ENCODE assay signal across 15 cellular contexts in genomic region chr14:100096656-100097055, GRCh38. TPM values are rescaled to one million over a fixed set of nuclear protein-coding genes. Genes with fewer than 3 reads are reported as not detected.
A peak's percentile ranks its signal among the peaks of the same experiment; 100 is the strongest.
DNase-seq lines count a peak whose midpoint lies in the region; ATAC-seq and TF ChIP-seq lines count a peak whose summit lies in the region.
"Had no signal": no experiment of that assay in that cellular context is flagged by ENCODE, and none has a peak within 500 bp of the region (broad histone marks: within the 10 kb centered on the region; RNA-seq: fewer than 3 reads in every experiment).

No MANE protein-coding gene starts in this region.

- H3K4me2 ChIP-seq in GM23248 (ENCODE audit: unreplicated experiment), result peak overlapping the region; percentile 19

- H3K36me3 ChIP-seq in CD4-positive, CD25-positive, alpha-beta regulatory T cell (ENCODE audit: control insufficient read depth, insufficient read depth, low read length), result peaks cover 86% of the 10 kb centered on the region
- 0 out of 2 replicates have a peak, but pooled peaks cover 12% of the 10 kb centered on the region for H3K36me3 ChIP-seq in GM23248 (ENCODE audit: low read depth)

- peaks cover 43 to 94% (median 79%) of the 10 kb centered on the region in 4 donors for H3K4me1 Mint-ChIP-seq in CD4-positive, CD25-positive, alpha-beta regulatory T cell

- H3K4me3 ChIP-seq in CD4-positive, CD25-positive, alpha-beta regulatory T cell (ENCODE audit: low read depth, low read length), result peak overlapping the region; percentile 46
- H3K4me3 ChIP-seq in GM23248 (no peak overlapping the region), fibroblast of pulmonary artery (replicated peaks; ENCODE audit: low read depth, low read length) (no peak overlapping the region)
- H3K4me3 ChIP-seq: lung, tibial artery had no signal

- H3K27me3 Mint-ChIP-seq in CD4-positive, CD25-positive, alpha-beta regulatory T cell, result no peaks in the 10 kb centered on the region

- H3K4me3 Mint-ChIP-seq in CD4-positive, CD25-positive, alpha-beta regulatory T cell, result peak overlapping the region; percentile 11 to 87 (median 52)

- ATAC-seq in CD4-positive, CD25-positive, alpha-beta regulatory T cell (ENCODE audit: low read depth in 2 of 2), result no peak
- no peak for ATAC-seq in activated naive CD4-positive, alpha-beta T cell treated with anti-CD3 and anti-CD28 coated beads, Interleukin-2, amount 50 U/mL, for 72 hours
- ATAC-seq in GM21526 (IDR thresholded peaks at IDR 0.05; ENCODE audit: low FRiP score, unreplicated experiment) (no peak), left colon (no peak)

- H3K27ac Mint-ChIP-seq in CD4-positive, CD25-positive, alpha-beta regulatory T cell, result peak overlapping the region; percentile 73 to 88 (median 75)
- H3K27ac Mint-ChIP-seq in activated naive CD4-positive, alpha-beta T cell treated with anti-CD3 and anti-CD28 coated beads, Interleukin-2, amount 50 U/mL, for 72 hours, result peak overlapping the region; percentile 40 to 67

- intact Hi-C loops in head of caudate nucleus (cut with DNase I) (no loop called here), left colon (cut with DNase I, micrococcal nuclease) (no loop called here)

- WGBS in GM23248 (ENCODE audit: low coverage in 1 of 2, low lambda C conversion rate in 2 of 2, missing lambda C conversion rate in 2 of 2), 2 experiments, result 22 to 33% methylated on average over 3 of the region's 3 CpGs

- in situ Hi-C loops in GM23248 (cut with MboI), result loop anchor here (10.0 kb wide), 1 partner anchor 112 kb away; no protein-coding TSS in a partner anchor

- H2AFZ ChIP-seq in GM23248, result no peak overlapping the region

- H3K9me3 ChIP-seq in CD4-positive, CD25-positive, alpha-beta regulatory T cell (ENCODE audit: control insufficient read depth in 2 of 2, low read length in 2 of 2), result no peaks in the 10 kb centered on the region
- H3K9me3 ChIP-seq in GM23248 (ENCODE audit: low read depth), result no peaks in the 10 kb centered on the region
- H3K9me3 ChIP-seq: neutrophil, tibial artery had no signal

- no peaks in the 10 kb centered on the region for H3K27me3 ChIP-seq in CD4-positive, CD25-positive, alpha-beta regulatory T cell (ENCODE audit: control insufficient read depth, insufficient read depth, low read length)
- H3K27me3 ChIP-seq in GM23248 (replicated peaks; ENCODE audit: insufficient read depth), result no peaks in the 10 kb centered on the region
- H3K27me3 ChIP-seq: neutrophil, tibial artery had no signal

- H3F3A ChIP-seq in GM23248 (ENCODE audit: insufficient read depth), result peaks cover 17% of the 10 kb centered on the region

- H3K79me2 ChIP-seq in GM23248 (ENCODE audit: insufficient read depth), result no peaks in the 10 kb centered on the region

- H3K36me3 Mint-ChIP-seq in CD4-positive, CD25-positive, alpha-beta regulatory T cell, result peaks cover 65% of the 10 kb centered on the region
- peaks cover 36 to 46% of the 10 kb centered on the region in 2 donors for H3K36me3 Mint-ChIP-seq in activated naive CD4-positive, alpha-beta T cell treated with anti-CD3 and anti-CD28 coated beads, Interleukin-2, amount 50 U/mL, for 72 hours

- TF ChIP-seq CTCF in fibroblast of pulmonary artery (IDR thresholded peaks at IDR 0.05; ENCODE audit: low read length, missing control alignments), result no peak

- peak overlapping the region; percentile 55 for H3K27ac ChIP-seq in CD4-positive, CD25-positive, alpha-beta regulatory T cell (ENCODE audit: insufficient read depth, low read length, poor library complexity, severe bottlenecking)
- peak overlapping the region; percentile 32 for H3K27ac ChIP-seq in GM23248
- H3K27ac ChIP-seq: neutrophil, tibial artery had no signal

- H3K9ac ChIP-seq in GM23248, result peak overlapping the region; percentile 23; the same call in 1 of the 2 replicates

- no peak for DNase-seq in CD4-positive, CD25-positive, alpha-beta regulatory T cell
- DNase-seq in GM23248, result peak; percentile 83
- DNase-seq in activated naive CD4-positive, alpha-beta T cell treated with anti-CD3 and anti-CD28 coated beads, Interleukin-2, amount 50 U/mL, for 72 hours (ENCODE audit: low spot score in 2 of 2), result no peak
- peak; percentile 36 for DNase-seq in fibroblast of pulmonary artery (ENCODE audit: low read depth)
- DNase-seq in head of caudate nucleus, result no peak
- no peak for DNase-seq in NCI-H1417 treated with DMSO at 0.1 percent for 48 hours (lab: John Stamatoyannopoulos, UW)
- DNase-seq in left colon, result no peak
- DNase-seq: amygdala; effector CD4-positive, alpha-beta T cell; hypothalamus; NCI-H2171 treated with DMSO at 0.1 percent for 48 hours had no signal

- H3K4me1 ChIP-seq in CD4-positive, CD25-positive, alpha-beta regulatory T cell (ENCODE audit: control insufficient read depth, insufficient read depth, low read length, poor library complexity, severe bottlenecking), result peaks cover 97% of the 10 kb centered on the region
- H3K4me1 ChIP-seq in GM23248 (ENCODE audit: insufficient read depth), result peaks cover 16% of the 10 kb centered on the region

- no peaks in the 10 kb centered on the region for H3K9me2 ChIP-seq in GM23248 (ENCODE audit: insufficient read depth)

- H3K9me3 Mint-ChIP-seq in CD4-positive, CD25-positive, alpha-beta regulatory T cell, result no peaks in the 10 kb centered on the region
- H3K9me3 Mint-ChIP-seq in activated naive CD4-positive, alpha-beta T cell treated with anti-CD3 and anti-CD28 coated beads, Interleukin-2, amount 50 U/mL, for 72 hours, result no peaks in the 10 kb centered on the region

- H4K20me1 ChIP-seq in GM23248 (ENCODE audit: insufficient read depth), result no peaks in the 10 kb centered on the region

RNA-seq across cellular contexts. Expression of gene EVL, which starts 31.4 kb away (rescaled TPM):
- 1,219 TPM for total RNA-seq in CD4-positive, CD25-positive, alpha-beta regulatory T cell
- 100 to 1,000 TPM; 118 to 141 (median 136) TPM for polyA plus RNA-seq in CD4-positive, CD25-positive, alpha-beta regulatory T cell
- 15.8 and 29.9 TPM in 2 replicates for total RNA-seq in GM23248 (2014; rRNA removed; shearing (Covaris generic))
- polyA plus RNA-seq in GM23248 (2016; fragmentation: Nextera tagmentation; extraction: Ambion mirVana), result 6.2 and 6.6 TPM in 2 replicates
- total RNA-seq in activated naive CD4-positive, alpha-beta T cell treated with anti-CD3 and anti-CD28 coated beads, Interleukin-2, amount 50 U/mL, for 72 hours, result 100 to 1,000 TPM; 342 to 426 TPM
- total RNA-seq in left colon, result 10 to 100 TPM in 1 of 2 donors, 1 to 10 TPM in 1; 9.7 to 25.0 TPM

Comparison
In these comparisons a context has a peak if more than half of its experiments do, and no peak if none do; other contexts are left out.
1. DNase-seq: peak in GM23248 (single experiment) and fibroblast of pulmonary artery (single experiment); none in CD4-positive, CD25-positive, alpha-beta regulatory T cell (0 of 3), activated naive CD4-positive, alpha-beta T cell treated with anti-CD3 and anti-CD28 coated beads, Interleukin-2, amount 50 U/mL, for 72 hours (0 of 2), head of caudate nucleus (0 of 42), NCI-H1417 treated with DMSO at 0.1 percent for 48 hours (single experiment) and left colon (0 of 2).
2. RNA of gene EVL, which starts 31.4 kb away (total RNA-seq): 1,219 TPM in CD4-positive, CD25-positive, alpha-beta regulatory T cell (single experiment) and 342 to 426 TPM in activated naive CD4-positive, alpha-beta T cell treated with anti-CD3 and anti-CD28 coated beads, Interleukin-2, amount 50 U/mL, for 72 hours; 15.8 to 29.9 TPM in GM23248 and 9.7 to 25.0 TPM in left colon; every median in the first group is over 10 times any median in the second.